18 cellular contexts compared by ENCODE assay signal in genomic region chr1:181768216-181768929, GRCh38.
DNase-seq lines count a peak whose midpoint lies in the region; ATAC-seq, FAIRE-seq and TF ChIP-seq lines count a peak whose summit lies in the region.
"Had no signal": no experiment of that assay in that cellular context is flagged by ENCODE, and none has a peak within 500 bp of the region (broad histone marks: within the 10 kb centered on the region; RNA-seq: fewer than 3 reads in every experiment).

No MANE protein-coding gene starts in this region.

- intact Hi-C loops in Right ventricle myocardium inferior (cut with DNase I), result no loop called here

- CTCF ChIA-PET in GM10248 (lab: Yijun Ruan, JAX), result interaction anchor here (1.2 to 1.6 kb wide), 2 partner anchors 20 to 46 kb away, joined by 3 read pairs; no protein-coding TSS in a partner anchor

- ATAC-seq in GM19025 (IDR thresholded peaks at IDR 0.05; ENCODE audit: low read depth, unreplicated experiment) (peak; percentile 65), HG02870 (IDR thresholded peaks at IDR 0.05; ENCODE audit: unreplicated experiment) (peak; percentile 86), Right ventricle myocardium inferior (no peak)
- ATAC-seq: heart right ventricle; natural killer cell treated with Interleukin-12 subunit alpha and Interleukin-12 subunit beta and Interleukin-15 and Interleukin-18, amount 100 ng/mL, for 72 hours; stimulated activated memory B cell treated with anti-CD40 and anti-IgM and Interleukin-4, amounts not matched to agents 10 μg/mL and 1 μg/mL and 100 μg/mL, for 72 hours had no signal

- FAIRE-seq in RCC 7860 (lab: Jason Lieb, UNC), result peak; percentile 69
- FAIRE-seq: endothelial cell of umbilical vein had no signal

- TF ChIP-seq CTCF in GM10248 (IDR thresholded peaks at IDR 0.05; ENCODE audit: control extremely low read depth, extremely low read depth, low read depth, missing control alignments), result no peak

- POLR2A ChIA-PET in GM10248 (lab: Yijun Ruan, JAX), result no interaction called here

- DNase-seq in GM10248 (ENCODE audit: extremely low spot score) (peak; percentile 28), RCC 7860 (ENCODE audit: low spot score) (peak; percentile 63), GDM1 (lab: John Stamatoyannopoulos, UW) (no peak), KG1 (lab: John Stamatoyannopoulos, UW) (no peak), Right ventricle myocardium inferior (ENCODE audit: missing footprints) (no peak), amygdala (lab: John Stamatoyannopoulos, UW) (no peak)
- DNase-seq: activated naive CD4-positive, alpha-beta T cell treated with Interleukin-2 at 50 U/mL for 16 hours; heart right ventricle; left ventricle myocardium inferior; NCI-H1436; NCI-H526 treated with DMSO at 0.1 percent for 48 hours; Right ventricle myocardium superior; stimulated activated CD4-positive, alpha-beta T cell treated with anti-CD3 and anti-CD28 coated beads, Interleukin-4, amount 100 ng/mL, for 1 hour had no signal

Comparison
In these comparisons a context has a peak if more than half of its experiments do, and no peak if none do; other contexts are left out.
1. DNase-seq: peak in GM10248 (single experiment) and RCC 7860 (single experiment); none in GDM1 (single experiment), KG1 (single experiment), Right ventricle myocardium inferior (single experiment) and amygdala (0 of 56).